Comparison of ENCODE assay signal across 3 cellular contexts in genomic region chr16:24198807-24199533, GRCh38.
A peak's percentile ranks its signal among the peaks of the same experiment; 100 is the strongest.
TF ChIP-seq lines count a peak whose summit lies in the region.

No MANE protein-coding gene starts in this region.

TF ChIP-seq in SK-N-SH, 30 proteins besides CTCF, POLR2A, EP300 and RAD21:
- TF ChIP-seq, protein P1, sequence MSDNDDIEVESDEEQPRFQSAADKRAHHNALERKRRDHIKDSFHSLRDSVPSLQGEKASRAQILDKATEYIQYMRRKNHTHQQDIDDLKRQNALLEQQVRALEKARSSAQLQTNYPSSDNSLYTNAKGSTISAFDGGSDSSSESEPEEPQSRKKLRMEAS (IDR thresholded peaks at IDR 0.05; ENCODE audit: low read depth): no peak
- TF ChIP-seq GATA2 (CRISPR knock-in tag; IDR thresholded peaks at IDR 0.05): peak; percentile 71
- TF ChIP-seq RCOR1 (IDR thresholded peaks at IDR 0.05; ENCODE audit: low read length): peak; percentile 33; the same call in 1 of the 2 replicates
- TF ChIP-seq TCF12 (IDR thresholded peaks at IDR 0.05): no peak

TF ChIP-seq in SK-N-SH treated with all-trans-retinoic acid at 6 μM for 48 hours, 23 proteins besides CTCF, POLR2A, EP300 and RAD21:
- no peak for TF ChIP-seq CSRNP3 (CRISPR knock-in tag; IDR thresholded peaks at IDR 0.05)

TF ChIP-seq in GM12891, 5 proteins besides CTCF, POLR2A, EP300 and RAD21:
- TF ChIP-seq TAF1 (IDR thresholded peaks at IDR 0.05; ENCODE audit: low read depth, low read length) (no peak), POU2F2 (IDR thresholded peaks at IDR 0.05; ENCODE audit: low read depth, low read length) (no peak), SPI1 (IDR thresholded peaks at IDR 0.05; ENCODE audit: low read depth, low read length) (no peak), POLR2AphosphoS5 (IDR thresholded peaks at IDR 0.05; ENCODE audit: low read depth, low read length) (no peak), PAX5 (IDR thresholded peaks at IDR 0.05; ENCODE audit: insufficient read depth, low read length, severe bottlenecking) (no peak)
